8 cellular contexts compared by ENCODE assay signal in the genomic region with DNA sequence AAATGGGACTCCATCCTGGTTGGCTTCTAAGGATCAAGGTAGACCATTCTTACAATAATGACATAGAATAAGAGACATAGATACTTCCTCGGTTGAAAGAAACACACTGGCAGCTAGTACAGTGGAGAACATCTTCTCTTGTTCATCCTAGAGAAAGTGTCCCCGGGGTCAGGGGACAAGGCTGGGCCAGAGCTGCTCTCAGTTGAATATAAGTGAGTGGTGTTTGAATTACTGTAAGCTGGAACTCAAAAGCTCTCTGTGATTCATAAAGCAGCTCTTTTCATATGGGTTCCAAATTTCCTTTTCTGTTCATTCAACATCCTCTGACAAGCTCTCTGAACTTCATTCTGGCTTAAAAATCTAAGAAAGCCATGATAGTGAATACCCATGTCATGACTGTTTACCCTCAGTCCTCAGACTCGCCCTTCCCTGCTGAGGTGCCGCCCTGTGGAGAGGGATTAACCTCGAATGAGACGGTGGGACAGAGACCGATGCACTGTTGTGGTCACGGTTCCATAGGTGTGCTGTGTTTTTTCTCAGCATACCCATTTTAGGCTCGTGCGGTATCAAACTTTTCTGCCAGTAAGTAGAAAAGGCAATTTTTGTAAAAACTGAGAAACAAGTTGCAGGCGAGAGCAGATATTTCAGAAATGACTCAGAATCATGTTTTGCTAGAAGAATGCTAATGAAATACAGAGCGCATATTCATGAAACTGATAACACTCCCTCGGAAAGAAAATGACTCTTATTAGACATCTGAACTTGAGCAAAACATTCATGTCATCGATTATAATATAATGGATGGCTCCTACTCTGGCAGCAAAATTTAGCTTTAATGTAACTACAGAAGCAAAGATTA.
DNase-seq lines count a peak whose midpoint lies in the region; ATAC-seq, FAIRE-seq and TF ChIP-seq lines count a peak whose summit lies in the region.
"Not testable (repeated sequence)": the region's sequence is repeated elsewhere in the genome, so short reads cannot be mapped to it uniquely, and the experiment has no call there.

No MANE protein-coding gene starts in this region.

- not testable (repeated sequence) for H3K9me3 ChIP-seq in OCI-LY3 (ENCODE audit: insufficient read depth, low read length)

- not testable (repeated sequence) for H3K36me3 ChIP-seq in OCI-LY3 (replicated peaks; ENCODE audit: low read depth, low read length); bronchial epithelial cell (ENCODE audit: control insufficient read depth, insufficient read depth, low read length)

- not testable (repeated sequence) for H2AFZ ChIP-seq in OCI-LY3 (ENCODE audit: low read depth, low read length)

- not testable (repeated sequence) for H3K79me2 ChIP-seq in OCI-LY3 (ENCODE audit: low read length)

- not testable (repeated sequence) for H3K9me3 Mint-ChIP-seq in activated naive CD4-positive, alpha-beta T cell treated with anti-CD3 and anti-CD28 coated beads for 36 hours; osteocyte (ENCODE audit: unreplicated experiment)

- ATAC-seq in activated CD4-positive, CD25-positive, alpha-beta regulatory T cell treated with anti-CD3 and anti-CD28 coated beads, Interleukin-2, amount 50 U/mL, for 24 hours, result peak; percentile 64
- ATAC-seq in Right ventricle myocardium superior (ENCODE audit: poor library complexity), result peak; percentile 19

- H3K27ac ChIP-seq in OCI-LY3 (ENCODE audit: low read length), result peak overlapping the region; percentile 96

- H3K4me2 ChIP-seq in OCI-LY3 (ENCODE audit: low read length), result peak overlapping the region; percentile 64

- FAIRE-seq in bronchial epithelial cell (lab: Jason Lieb, UNC) (peak; percentile 40), urothelium cell line (lab: Jason Lieb, UNC) (peak; percentile 17)

- intact Hi-C loops in activated naive CD4-positive, alpha-beta T cell treated with anti-CD3 and anti-CD28 coated beads for 36 hours (cut with micrococcal nuclease); Right ventricle myocardium superior (cut with DNase I): not testable (repeated sequence)

- H3K9ac ChIP-seq in OCI-LY3 (ENCODE audit: low read length), result peak overlapping the region; percentile 79

- not testable (repeated sequence) for H4K20me1 ChIP-seq in OCI-LY3 (ENCODE audit: insufficient read depth, low read length)

- H3K4me3 ChIP-seq in OCI-LY3 (ENCODE audit: low read length); bronchial epithelial cell (ENCODE audit: low read depth, low read length): not testable (repeated sequence)

- H3K27me3 ChIP-seq in OCI-LY3 (ENCODE audit: low read depth, low read length); bronchial epithelial cell (ENCODE audit: control insufficient read depth, insufficient read depth, low read length): not testable (repeated sequence)

- CTCF ChIA-PET in activated naive CD4-positive, alpha-beta T cell treated with anti-CD3 and anti-CD28 coated beads for 36 hours (lab: Charles Lee), result not testable (repeated sequence)

- peaks cover 58% of the 10 kb centered on the region for H3K4me1 ChIP-seq in OCI-LY3 (ENCODE audit: low read length)

- not testable (repeated sequence) for TF ChIP-seq CTCF in OCI-LY3 (IDR thresholded peaks at IDR 0.05; ENCODE audit: low read depth, low read length); bronchial epithelial cell (IDR thresholded peaks at IDR 0.05; ENCODE audit: insufficient read depth, low read length, severe bottlenecking); osteocyte (IDR thresholded peaks at IDR 0.05)

- H3K36me3 Mint-ChIP-seq in activated naive CD4-positive, alpha-beta T cell treated with anti-CD3 and anti-CD28 coated beads for 36 hours (ENCODE audit: low read depth); osteocyte (ENCODE audit: unreplicated experiment): not testable (repeated sequence)

- DNase-seq in ELR (ENCODE audit: low read depth), result peak; percentile 35
- DNase-seq in activated naive CD4-positive, alpha-beta T cell treated with anti-CD3 and anti-CD28 coated beads for 36 hours, result peak; percentile 17
- not testable (repeated sequence) for DNase-seq in bronchial epithelial cell (ENCODE audit: low read depth); Right ventricle myocardium superior; osteocyte (ENCODE audit: extremely low spot score, unreplicated experiment); urothelium cell line (ENCODE audit: low spot score)

- H3K4me1 Mint-ChIP-seq in activated naive CD4-positive, alpha-beta T cell treated with anti-CD3 and anti-CD28 coated beads for 36 hours (ENCODE audit: low read depth), result peaks cover 24% of the 10 kb centered on the region
- peaks cover 26% of the 10 kb centered on the region for H3K4me1 Mint-ChIP-seq in osteocyte (ENCODE audit: unreplicated experiment)

- peaks cover 14% of the 10 kb centered on the region for H3K27me3 Mint-ChIP-seq in activated naive CD4-positive, alpha-beta T cell treated with anti-CD3 and anti-CD28 coated beads for 36 hours (ENCODE audit: low read depth)
- not testable (repeated sequence) for H3K27me3 Mint-ChIP-seq in osteocyte (ENCODE audit: unreplicated experiment)

- peak overlapping the region; percentile 25 for H3K4me3 Mint-ChIP-seq in activated naive CD4-positive, alpha-beta T cell treated with anti-CD3 and anti-CD28 coated beads for 36 hours
- peak overlapping the region; percentile 18 for H3K4me3 Mint-ChIP-seq in osteocyte (ENCODE audit: unreplicated experiment)

- H3K27ac Mint-ChIP-seq in activated naive CD4-positive, alpha-beta T cell treated with anti-CD3 and anti-CD28 coated beads for 36 hours, result peak overlapping the region; percentile 79
- H3K27ac Mint-ChIP-seq in osteocyte (ENCODE audit: unreplicated experiment), result peak overlapping the region; percentile 81
